Comparison of ENCODE assay signal across 8 cellular contexts in genomic region chr1:15680614-15681345, GRCh38. TPM values are rescaled to one million over a fixed set of nuclear protein-coding genes. Genes with fewer than 3 reads are reported as not detected.
DNase-seq lines count a peak whose midpoint lies in the region; ATAC-seq and TF ChIP-seq lines count a peak whose summit lies in the region.

No MANE protein-coding gene starts in this region.

- no peak overlapping the region for H2AFZ ChIP-seq in hepatocyte

- H3K4me2 ChIP-seq in hepatocyte, result no peak overlapping the region

- no peaks in the 10 kb centered on the region for H3K36me3 ChIP-seq in hepatocyte (replicated peaks; ENCODE audit: insufficient read depth, low read depth)
- H3K36me3 ChIP-seq in tibial artery, result no peaks in the 10 kb centered on the region
- H3K36me3 ChIP-seq in A673 (ENCODE audit: insufficient read depth, low read length, poor library complexity, severe bottlenecking), result no peaks in the 10 kb centered on the region

- no peaks in the 10 kb centered on the region for H3K9me3 Mint-ChIP-seq in activated naive CD4-positive, alpha-beta T cell treated with anti-CD3 and anti-CD28 coated beads, Interleukin-2, amount 50 U/mL, for 72 hours
- no peaks in the 10 kb centered on the region for H3K9me3 Mint-ChIP-seq in activated B cell treated with CpG ODN at 0.5 μM for 24 hours

- H3K9me2 ChIP-seq in hepatocyte (replicated peaks; ENCODE audit: insufficient read depth), result no peaks in the 10 kb centered on the region

- no peak for TF ChIP-seq CTCF in activated B cell treated with CpG ODN at 0.5 μM for 24 hours (IDR thresholded peaks at IDR 0.05)
- no peak for TF ChIP-seq CTCF in hepatocyte (IDR thresholded peaks at IDR 0.05; ENCODE audit: poor library complexity)
- TF ChIP-seq CTCF in tibial artery (IDR thresholded peaks at IDR 0.05), result no peak
- TF ChIP-seq CTCF in A673 (conservative IDR thresholded peaks at IDR 0.05; ENCODE audit: low read depth, low read length), result no peak

- intact Hi-C loops in activated B cell treated with CpG ODN at 0.5 μM for 24 hours (cut with micrococcal nuclease) (loop anchor here (2.0 to 10.0 kb wide), 3 partner anchors 110 to 684 kb away; partner anchors contain the start of gene SZRD1), tibial artery (cut with DNase I; ENCODE audit: low total_unique reads) (loop anchor here (5.0 kb wide), 1 partner anchor 58 kb away; no protein-coding TSS in a partner anchor), A673 (cut with micrococcal nuclease; ENCODE audit: unreplicated experiment) (no loop called here)

- H3K4me3 ChIP-seq in hepatocyte, result no peak overlapping the region
- H3K4me3 ChIP-seq in tibial artery, result no peak overlapping the region
- no peak overlapping the region for H3K4me3 ChIP-seq in A673 (ENCODE audit: low read depth, low read length, poor library complexity, severe bottlenecking)

- DNase-seq in activated naive CD4-positive, alpha-beta T cell treated with anti-CD3 and anti-CD28 coated beads, Interleukin-2, amount 50 U/mL, for 72 hours (ENCODE audit: low spot score in 2 of 2), result peak in 1 of 2 donors; percentile 25
- no peak for DNase-seq in activated naive CD4-positive, alpha-beta T cell treated with Interleukin-2 at 50 U/mL for 16 hours
- no peak for DNase-seq in activated B cell treated with CpG ODN at 0.5 μM for 24 hours
- DNase-seq in hepatocyte (ENCODE audit: low spot score), result peak; percentile 45
- DNase-seq in tibial artery, result no peak
- no peak for DNase-seq in C1 segment of cervical spinal cord (lab: John Stamatoyannopoulos, UW)
- DNase-seq in A673 (ENCODE audit: low spot score), result no peak

- no TSS peak for BruUV-seq in A673 (replicated peaks; lab: Mats Ljungman, UMichigan)

- H3K27ac Mint-ChIP-seq in activated naive CD4-positive, alpha-beta T cell treated with anti-CD3 and anti-CD28 coated beads, Interleukin-2, amount 50 U/mL, for 72 hours, result peak overlapping the region in 1 of 2 donors; percentile 30
- peak overlapping the region; percentile 91 for H3K27ac Mint-ChIP-seq in activated B cell treated with CpG ODN at 0.5 μM for 24 hours

- peaks cover 3% of the 10 kb centered on the region for H4K20me1 ChIP-seq in hepatocyte (ENCODE audit: insufficient read depth, poor library complexity, severe bottlenecking)

- POLR2A ChIA-PET in activated B cell treated with CpG ODN at 0.5 μM for 24 hours (lab: Charles Lee) (interaction anchor here (0.6 to 3.0 kb wide), 6 partner anchors 9 to 63 kb away, joined by 3 to 80 read pairs (median 4); partner anchors contain the start of gene DDI2), A673 (lab: Charles Lee; ENCODE audit: low non-redundant PET) (no interaction called here)

- H3K27me3 Mint-ChIP-seq in activated B cell treated with CpG ODN at 0.5 μM for 24 hours, result no peaks in the 10 kb centered on the region

- H3K79me2 ChIP-seq in hepatocyte, result peaks cover 21% of the 10 kb centered on the region

- H3K36me3 Mint-ChIP-seq in activated naive CD4-positive, alpha-beta T cell treated with anti-CD3 and anti-CD28 coated beads, Interleukin-2, amount 50 U/mL, for 72 hours, result no peaks in the 10 kb centered on the region
- H3K36me3 Mint-ChIP-seq in activated B cell treated with CpG ODN at 0.5 μM for 24 hours (ENCODE audit: low read depth), result peaks cover 4% of the 10 kb centered on the region

- WGBS in hepatocyte (ENCODE audit: low lambda C conversion rate, missing lambda C conversion rate), result 82% methylated on average over 7 of the region's 7 CpGs

- no peak overlapping the region for H3K4me3 Mint-ChIP-seq in activated B cell treated with CpG ODN at 0.5 μM for 24 hours

- peak; percentile 58 to 88 for ATAC-seq in activated naive CD4-positive, alpha-beta T cell treated with anti-CD3 and anti-CD28 coated beads, Interleukin-2, amount 50 U/mL, for 72 hours
- ATAC-seq in activated B cell treated with CpG ODN at 0.5 μM for 24 hours (ENCODE audit: low read depth), result no peak
- ATAC-seq in GM18520 (IDR thresholded peaks at IDR 0.05; ENCODE audit: unreplicated experiment), result no peak

- CTCF ChIA-PET in activated B cell treated with CpG ODN at 0.5 μM for 24 hours (lab: Charles Lee) (interaction anchor here (0.6 kb wide), 1 partner anchor 79 kb away, joined by 3 read pairs; no protein-coding TSS in a partner anchor), A673 (lab: Charles Lee) (no interaction called here)

- H3K27me3 ChIP-seq in hepatocyte (no peaks in the 10 kb centered on the region), tibial artery (no peaks in the 10 kb centered on the region), A673 (replicated peaks; ENCODE audit: insufficient read depth, low read depth, low read length, poor library complexity) (no peaks in the 10 kb centered on the region)

- peak overlapping the region; percentile 80 for H3K27ac ChIP-seq in hepatocyte
- H3K27ac ChIP-seq in tibial artery, result peak overlapping the region; percentile 50 to 60
- no peak overlapping the region for H3K27ac ChIP-seq in A673 (ENCODE audit: low read depth, low read length, poor library complexity, severe bottlenecking)

- H3K4me1 ChIP-seq in hepatocyte (ENCODE audit: insufficient read depth) (peaks cover 11% of the 10 kb centered on the region), tibial artery (peaks cover 0 to 31% (median 14%) of the 10 kb centered on the region in 4 donors), A673 (ENCODE audit: insufficient read depth, low read length, poor library complexity, severe bottlenecking) (peaks cover 3% of the 10 kb centered on the region)

- no peaks in the 10 kb centered on the region for H3K9me3 ChIP-seq in hepatocyte (ENCODE audit: low read depth)
- H3K9me3 ChIP-seq in tibial artery, result no peaks in the 10 kb centered on the region
- no peaks in the 10 kb centered on the region for H3K9me3 ChIP-seq in A673 (ENCODE audit: low read depth, low read length, poor library complexity, severe bottlenecking)

- peaks cover 61% of the 10 kb centered on the region for H3K4me1 Mint-ChIP-seq in activated B cell treated with CpG ODN at 0.5 μM for 24 hours

RNA-seq across cellular contexts. Expression of gene PLEKHM2, which starts 3.3 kb away (rescaled TPM):
- total RNA-seq in activated naive CD4-positive, alpha-beta T cell treated with anti-CD3 and anti-CD28 coated beads, Interleukin-2, amount 50 U/mL, for 72 hours, result 10 to 100 TPM; 46.5 to 48.0 TPM
- 100 and 105 TPM in 2 replicates for total RNA-seq in activated B cell treated with CpG ODN at 0.5 μM for 24 hours
- total RNA-seq in hepatocyte, result 38.9 and 43.1 TPM in 2 replicates
- polyA plus RNA-seq in hepatocyte, result 30.6 and 31.8 TPM in 2 replicates
- total RNA-seq in A673 (2021), result 53.9 and 56.2 TPM in 2 replicates

RNA-seq across cellular contexts. Expression of gene SLC25A34, which starts 55.3 kb away (rescaled TPM):
- total RNA-seq in activated naive CD4-positive, alpha-beta T cell treated with anti-CD3 and anti-CD28 coated beads, Interleukin-2, amount 50 U/mL, for 72 hours, result 1 to 10 TPM in 1 of 2 donors, under 1 TPM in 1; 0.23 to 1.9 TPM
- 3.8 and 5.8 TPM in 2 replicates for total RNA-seq in activated B cell treated with CpG ODN at 0.5 μM for 24 hours
- 0.68 and 0.87 TPM in 2 replicates for total RNA-seq in hepatocyte
- polyA plus RNA-seq in hepatocyte, result 0.71 and 0.77 TPM in 2 replicates
- 3.2 TPM in 2 replicates for total RNA-seq in A673 (2021)

Comparison
In these comparisons a context has a peak if more than half of its experiments do, and no peak if none do; other contexts are left out.
1. ATAC-seq: peak in activated naive CD4-positive, alpha-beta T cell treated with anti-CD3 and anti-CD28 coated beads, Interleukin-2, amount 50 U/mL, for 72 hours (2 of 2); none in activated B cell treated with CpG ODN at 0.5 μM for 24 hours (single experiment) and GM18520 (single experiment).